ENCODE assay signal across 9 cellular contexts in genomic region chr12:26691234-26691970, GRCh38.
DNase-seq lines count a peak whose midpoint lies in the region; ATAC-seq lines count a peak whose summit lies in the region.
"Had no signal": no experiment of that assay in that cellular context is flagged by ENCODE, and none has a peak within 500 bp of the region (broad histone marks: within the 10 kb centered on the region; RNA-seq: fewer than 3 reads in every experiment).

No MANE protein-coding gene starts in this region.

- H3K27me3 ChIP-seq in mesendoderm (ENCODE audit: insufficient read depth, low read length, poor library complexity) = no peaks in the 10 kb centered on the region

- H3K4ac ChIP-seq in mesendoderm (ENCODE audit: low read depth, low read length) = no peak overlapping the region

- no peak overlapping the region for H3K4me2 ChIP-seq in mesendoderm (ENCODE audit: low read length)

- H4K5ac ChIP-seq in mesendoderm (ENCODE audit: low read length) = no peak overlapping the region

- no peak overlapping the region for H3K27ac ChIP-seq in mesendoderm (ENCODE audit: low read depth, low read length)

- H4K8ac ChIP-seq in mesendoderm (ENCODE audit: low read depth, low read length) = peak overlapping the region; percentile 57

- H3K4me1 ChIP-seq in mesendoderm (ENCODE audit: control insufficient read depth, low read depth, low read length) = peaks cover 3% of the 10 kb centered on the region

- intact Hi-C loops in Right ventricle myocardium superior (cut with DNase I) = no loop called here
- intact Hi-C loops in Right ventricle myocardium inferior (cut with DNase I) = no loop called here

- no peak overlapping the region for H2BK5ac ChIP-seq in mesendoderm (ENCODE audit: low read length)

- H2BK15ac ChIP-seq in mesendoderm (replicated peaks; ENCODE audit: low read depth) = no peak overlapping the region

- no peak overlapping the region for H2BK120ac ChIP-seq in mesendoderm (ENCODE audit: low read depth, low read length)

- no peaks in the 10 kb centered on the region for H3K36me3 ChIP-seq in mesendoderm (ENCODE audit: control insufficient read depth, insufficient read depth, low read length)

- H3K23ac ChIP-seq in mesendoderm (ENCODE audit: low read length) = no peak overlapping the region

- H3K56ac ChIP-seq in mesendoderm (ENCODE audit: low read length) = no peak overlapping the region

- H3K18ac ChIP-seq in mesendoderm (ENCODE audit: low read length) = peak overlapping the region; percentile 73

- H3K9ac ChIP-seq in mesendoderm (ENCODE audit: low read length) = no peak overlapping the region

- ATAC-seq in GM19397 (IDR thresholded peaks at IDR 0.05; ENCODE audit: unreplicated experiment) (no peak), Right ventricle myocardium superior (ENCODE audit: poor library complexity) (no peak), Right ventricle myocardium inferior (no peak)

- H3K4me3 ChIP-seq in mesendoderm (ENCODE audit: low read length) = no peak overlapping the region

- no peaks in the 10 kb centered on the region for H3K79me1 ChIP-seq in mesendoderm (ENCODE audit: low read length)

- H3K79me2 ChIP-seq in mesendoderm (ENCODE audit: control insufficient read depth, insufficient read depth, low read length) = no peaks in the 10 kb centered on the region

- DNase-seq in D341Med (ENCODE audit: low spot score) = peak; percentile 21
- DNase-seq in NCI-H1417 (lab: John Stamatoyannopoulos, UW) = peak in 2 of 3 experiments; percentile 61 to 85
- peak; percentile 31 for DNase-seq in cerebellar cortex (ENCODE audit: low spot score)
- DNase-seq in mesendoderm = peak; percentile 97
- DNase-seq in UCSD-AML1 (lab: John Stamatoyannopoulos, UW; ENCODE audit: unreplicated experiment) = no peak
- DNase-seq in Right ventricle myocardium superior = no peak
- no peak for DNase-seq in Right ventricle myocardium inferior (ENCODE audit: missing footprints)
- DNase-seq: cortex of kidney had no signal

- H2AK5ac ChIP-seq in mesendoderm (ENCODE audit: low read length) = no peak overlapping the region

- WGBS in mesendoderm (ENCODE audit: extremely low coverage, insufficient coverage, low lambda C conversion rate) = no CpG with 5 or more reads among the region's 15 CpGs

Comparison
In these comparisons a context has a peak if more than half of its experiments do, and no peak if none do; other contexts are left out.
1. DNase-seq: peak in D341Med (single experiment), NCI-H1417 (2 of 3), cerebellar cortex (single experiment) and mesendoderm (single experiment); none in UCSD-AML1 (single experiment), Right ventricle myocardium superior (single experiment) and Right ventricle myocardium inferior (single experiment).